Comparison of ENCODE assay signal across 7 cellular contexts in genomic region chr1:165828103-165828558, GRCh38. TPM values are rescaled to one million over a fixed set of nuclear protein-coding genes. Genes with fewer than 3 reads are reported as not detected.
DNase-seq lines count a peak whose midpoint lies in the region; ATAC-seq, FAIRE-seq and TF ChIP-seq lines count a peak whose summit lies in the region.

No MANE protein-coding gene starts in this region.

- peaks cover 32% of the 10 kb centered on the region for H4K20me1 ChIP-seq in GM23338 (replicated peaks; ENCODE audit: insufficient read depth)
- H4K20me1 ChIP-seq in keratinocyte (ENCODE audit: control insufficient read depth, extremely low read depth, insufficient read depth, low read length): peaks cover 4% of the 10 kb centered on the region

- POLR2A ChIA-PET in MCF 10A (lab: Yijun Ruan, JAX): interaction anchor here (0.6 to 5.8 kb wide), 36 partner anchors 9 to 1011 kb away, joined by 3 to 118 read pairs (median 6); partner anchors contain the start of genes ALDH9A1, MGST3, POGK and TMCO1

- peak; percentile 38 for ATAC-seq in GM23338

- H3K27me3 Mint-ChIP-seq in GM23338 (ENCODE audit: insufficient read depth, low read depth, poor library complexity) (peaks cover 19% of the 10 kb centered on the region), MCF 10A (ENCODE audit: insufficient read depth, unreplicated experiment) (no peaks in the 10 kb centered on the region)

- CTCF ChIA-PET in MCF 10A (lab: Yijun Ruan, JAX): interaction anchor here (0.6 to 6.2 kb wide), 24 partner anchors 11 to 452 kb away, joined by 3 to 59 read pairs (median 5); partner anchors contain the start of gene TMCO1

- peak overlapping the region; percentile 93 for H3K9ac ChIP-seq in keratinocyte (ENCODE audit: control insufficient read depth, extremely low read depth, insufficient read depth, low read length)

- H3K27me3 ChIP-seq in GM23338 (ENCODE audit: insufficient read depth): no peaks in the 10 kb centered on the region
- no peaks in the 10 kb centered on the region for H3K27me3 ChIP-seq in keratinocyte (ENCODE audit: control insufficient read depth, extremely low read depth, insufficient read depth, low read length)

- no peaks in the 10 kb centered on the region for H3K36me3 ChIP-seq in GM23338 (ENCODE audit: insufficient read depth)
- peaks cover 1 to 2% of the 10 kb centered on the region in 2 experiments for H3K36me3 ChIP-seq in keratinocyte (ENCODE audit: control insufficient read depth in 2 of 2, extremely low read depth in 1 of 2, insufficient read depth in 2 of 2, low read length in 2 of 2)

- H3K9me1 ChIP-seq in keratinocyte (ENCODE audit: control insufficient read depth, extremely low read depth, insufficient read depth, low read length): no peaks in the 10 kb centered on the region

- peak overlapping the region; percentile 99 for H3K27ac Mint-ChIP-seq in GM23338
- peak overlapping the region; percentile 90 for H3K27ac Mint-ChIP-seq in MCF 10A (ENCODE audit: low read depth, unreplicated experiment)

- 0 out of 2 replicates have a peak, but pooled peaks cover 7% of the 10 kb centered on the region for H3K9me2 ChIP-seq in GM23338 (ENCODE audit: insufficient read depth)

- peak overlapping the region; percentile 99 for H3K4me3 Mint-ChIP-seq in GM23338
- H3K4me3 Mint-ChIP-seq in MCF 10A (ENCODE audit: unreplicated experiment): peak overlapping the region; percentile 96

- no peaks in the 10 kb centered on the region for H3F3A ChIP-seq in GM23338 (replicated peaks; ENCODE audit: low read depth)

- H3K36me3 Mint-ChIP-seq in GM23338 (ENCODE audit: low read depth) (peaks cover 26% of the 10 kb centered on the region), MCF 10A (ENCODE audit: insufficient read depth, unreplicated experiment) (peaks cover 6% of the 10 kb centered on the region)

- H3K4me1 ChIP-seq in GM23338 (ENCODE audit: insufficient read depth) (peaks cover 39% of the 10 kb centered on the region), keratinocyte (ENCODE audit: control insufficient read depth, extremely low read depth, insufficient read depth, low read length) (peaks cover 8% of the 10 kb centered on the region)

- H3K4me3 ChIP-seq in GM12875 (ENCODE audit: low read depth, low read length): peak overlapping the region; percentile 99
- peak overlapping the region; percentile 87 for H3K4me3 ChIP-seq in GM23338
- peak overlapping the region; percentile 81 to 96 (median 95) for H3K4me3 ChIP-seq in keratinocyte (ENCODE audit: control insufficient read depth in 2 of 3, extremely low read depth in 1 of 3, insufficient read depth in 2 of 3, low read depth in 1 of 3, low read length in 3 of 3)

- no TSS peak for BruUV-seq in MCF 10A (replicated peaks; lab: Mats Ljungman, UMichigan)

- dilution Hi-C loops in keratinocyte (cut with MboI; ENCODE audit: extremely low pct_ligation_motif_present, low sequenced_read_pairs): no loop called here

- H3K79me2 ChIP-seq in GM23338 (replicated peaks; ENCODE audit: insufficient read depth) (peaks cover 51% of the 10 kb centered on the region), keratinocyte (ENCODE audit: control insufficient read depth, insufficient read depth, low read length) (peaks cover 51% of the 10 kb centered on the region)

- peak overlapping the region; percentile 80 for H3K4me2 ChIP-seq in GM23338
- peak overlapping the region; percentile 99 for H3K4me2 ChIP-seq in keratinocyte (ENCODE audit: control insufficient read depth, extremely low read depth, insufficient read depth, low read depth, low read length)

- 0 out of 2 replicates have a peak overlapping the region, but pooled peaks have one; percentile 23 for H2AFZ ChIP-seq in GM23338
- peak overlapping the region; percentile 66 for H2AFZ ChIP-seq in keratinocyte (ENCODE audit: control insufficient read depth, low read length)

- no peak for TF ChIP-seq CTCF in GM12875 (IDR thresholded peaks at IDR 0.05; ENCODE audit: borderline replicate concordance, insufficient read depth, low read depth, low read length)
- no peak for TF ChIP-seq CTCF in GM23338 (conservative IDR thresholded peaks at IDR 0.05; ENCODE audit: low read depth in 2 of 2)
- no peak for TF ChIP-seq CTCF in MCF 10A (IDR thresholded peaks at IDR 0.05; ENCODE audit: unreplicated experiment)
- no peak for TF ChIP-seq CTCF in keratinocyte (optimal IDR thresholded peaks at IDR 0.05 in 1 of 3, IDR thresholded peaks at IDR 0.05 in 1 of 3, conservative IDR thresholded peaks at IDR 0.05 in 1 of 3; ENCODE audit: extremely low read depth in 1 of 3, insufficient read depth in 2 of 3, low read length in 3 of 3)

- no peak for FAIRE-seq in keratinocyte (lab: Jason Lieb, UNC)

- H3K9me3 Mint-ChIP-seq in GM23338 (peaks cover 3% of the 10 kb centered on the region; the same call in 2 of the 3 replicates), MCF 10A (ENCODE audit: unreplicated experiment) (no peaks in the 10 kb centered on the region)

- no peaks in the 10 kb centered on the region for H3K9me3 ChIP-seq in keratinocyte (ENCODE audit: control insufficient read depth, low read depth, low read length)

- H3K4me1 Mint-ChIP-seq in GM23338 (peaks cover 33% of the 10 kb centered on the region), MCF 10A (ENCODE audit: insufficient read depth, unreplicated experiment) (peaks cover 31% of the 10 kb centered on the region)

- H3K27ac ChIP-seq in GM23338 (ENCODE audit: low read depth) (peak overlapping the region; percentile 97), keratinocyte (ENCODE audit: control insufficient read depth, insufficient read depth, low read length) (peak overlapping the region; percentile 95)

- intact Hi-C loops in MCF 10A (cut with micrococcal nuclease): loop anchor here (1.0 to 5.0 kb wide), 6 partner anchors 23 to 226 kb away; partner anchors contain the start of gene MGST3

- DNase-seq in GM23338 (ENCODE audit: low spot score): peak; percentile 54
- peak; percentile 49 to 52 for DNase-seq in Kasumi-1 (lab: John Stamatoyannopoulos, UW)
- peak; percentile 1 for DNase-seq in T-helper 9 cell
- peak; percentile 64 for DNase-seq in MCF 10A (ENCODE audit: unreplicated experiment)
- no peak for DNase-seq in keratinocyte (ENCODE audit: low read depth, low spot score)
- peak; percentile 32 to 37 for DNase-seq in stimulated activated CD4-positive, alpha-beta T cell treated with anti-CD3 and anti-CD28 coated beads, Interleukin-15, amount 100 ng/mL, for 48 hours (ENCODE audit: low read depth in 2 of 2)

TF ChIP-seq in GM23338, 12 proteins besides CTCF, POLR2A, EP300 and RAD21 (continues in another document):
- TF ChIP-seq, protein P1, sequence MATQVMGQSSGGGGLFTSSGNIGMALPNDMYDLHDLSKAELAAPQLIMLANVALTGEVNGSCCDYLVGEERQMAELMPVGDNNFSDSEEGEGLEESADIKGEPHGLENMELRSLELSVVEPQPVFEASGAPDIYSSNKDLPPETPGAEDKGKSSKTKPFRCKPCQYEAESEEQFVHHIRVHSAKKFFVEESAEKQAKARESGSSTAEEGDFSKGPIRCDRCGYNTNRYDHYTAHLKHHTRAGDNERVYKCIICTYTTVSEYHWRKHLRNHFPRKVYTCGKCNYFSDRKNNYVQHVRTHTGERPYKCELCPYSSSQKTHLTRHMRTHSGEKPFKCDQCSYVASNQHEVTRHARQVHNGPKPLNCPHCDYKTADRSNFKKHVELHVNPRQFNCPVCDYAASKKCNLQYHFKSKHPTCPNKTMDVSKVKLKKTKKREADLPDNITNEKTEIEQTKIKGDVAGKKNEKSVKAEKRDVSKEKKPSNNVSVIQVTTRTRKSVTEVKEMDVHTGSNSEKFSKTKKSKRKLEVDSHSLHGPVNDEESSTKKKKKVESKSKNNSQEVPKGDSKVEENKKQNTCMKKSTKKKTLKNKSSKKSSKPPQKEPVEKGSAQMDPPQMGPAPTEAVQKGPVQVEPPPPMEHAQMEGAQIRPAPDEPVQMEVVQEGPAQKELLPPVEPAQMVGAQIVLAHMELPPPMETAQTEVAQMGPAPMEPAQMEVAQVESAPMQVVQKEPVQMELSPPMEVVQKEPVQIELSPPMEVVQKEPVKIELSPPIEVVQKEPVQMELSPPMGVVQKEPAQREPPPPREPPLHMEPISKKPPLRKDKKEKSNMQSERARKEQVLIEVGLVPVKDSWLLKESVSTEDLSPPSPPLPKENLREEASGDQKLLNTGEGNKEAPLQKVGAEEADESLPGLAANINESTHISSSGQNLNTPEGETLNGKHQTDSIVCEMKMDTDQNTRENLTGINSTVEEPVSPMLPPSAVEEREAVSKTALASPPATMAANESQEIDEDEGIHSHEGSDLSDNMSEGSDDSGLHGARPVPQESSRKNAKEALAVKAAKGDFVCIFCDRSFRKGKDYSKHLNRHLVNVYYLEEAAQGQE (IDR thresholded peaks at IDR 0.05; ENCODE audit: unreplicated experiment): no peak
- TF ChIP-seq JUNB (IDR thresholded peaks at IDR 0.05; ENCODE audit: unreplicated experiment) (no peak), NANOG (IDR thresholded peaks at IDR 0.05; ENCODE audit: borderline replicate concordance) (no peak), CREB1 (CRISPR knock-in tag; IDR thresholded peaks at IDR 0.05; ENCODE audit: low read depth) (no peak), ZNF331 (CRISPR knock-in tag; IDR thresholded peaks at IDR 0.05; ENCODE audit: low read depth) (no peak), ZNF114 (CRISPR knock-in tag; IDR thresholded peaks at IDR 0.05) (no peak)

RNA-seq across cellular contexts. Expression of gene UCK2, which starts 0.7 kb away (rescaled TPM):
- 141 and 149 TPM in 2 replicates for total RNA-seq in GM23338 (2014; rRNA removed; shearing (Covaris generic))
- polyA plus RNA-seq in GM23338 (2016; fragmentation: Nextera tagmentation; extraction: Ambion mirVana) (101 and 104 TPM in 2 replicates), keratinocyte (63.0 to 88.7 TPM (median 71.9 TPM) in 3 replicates)
- 108 and 144 TPM in 2 replicates for total RNA-seq in MCF 10A (2022)
- polyA plus RNA-seq in keratinocyte (2011; ENCODE audit: low read depth): 16.5 TPM
- 59.6 and 60.6 TPM in 2 replicates for polyA plus RNA-seq in keratinocyte (2011; cell fraction: cytosol; rRNA removed)
- 68.1 and 69.6 TPM in 2 replicates for polyA plus RNA-seq in keratinocyte (2011; cell fraction: nucleus; rRNA removed)
- 35.8 and 65.3 TPM in 2 replicates for polyA plus RNA-seq in keratinocyte (2012; ENCODE audit: low replicate concordance)
- 71.9 to 91.6 TPM (median 85.6 TPM) in 3 replicates for polyA minus RNA-seq in keratinocyte
- polyA minus RNA-seq in keratinocyte (2011; cell fraction: cytosol; rRNA and poly(A)+ RNA removed): 65.2 TPM
- 40.6 and 53.1 TPM in 2 replicates for polyA minus RNA-seq in keratinocyte (2011; cell fraction: nucleus; rRNA and poly(A)+ RNA removed)

RNA-seq across cellular contexts. Expression of gene TMCO1, which starts 59.5 kb away (rescaled TPM):
- total RNA-seq in GM23338 (2014; rRNA removed; shearing (Covaris generic)): 38.3 and 45.2 TPM in 2 replicates
- polyA plus RNA-seq in GM23338 (2016; fragmentation: Nextera tagmentation; extraction: Ambion mirVana) (116 and 128 TPM in 2 replicates), keratinocyte (120 to 172 TPM (median 158 TPM) in 3 replicates)
- total RNA-seq in MCF 10A (2022): 158 and 202 TPM in 2 replicates
- 294 TPM for polyA plus RNA-seq in keratinocyte (2011; ENCODE audit: low read depth)
- polyA plus RNA-seq in keratinocyte (2011; cell fraction: cytosol; rRNA removed): 64.6 and 130 TPM in 2 replicates
- 141 and 189 TPM in 2 replicates for polyA plus RNA-seq in keratinocyte (2011; cell fraction: nucleus; rRNA removed)
- 76.8 and 111 TPM in 2 replicates for polyA plus RNA-seq in keratinocyte (2012; ENCODE audit: low replicate concordance)
- 81.7 to 114 TPM (median 90.4 TPM) in 3 replicates for polyA minus RNA-seq in keratinocyte
- 79.2 TPM for polyA minus RNA-seq in keratinocyte (2011; cell fraction: cytosol; rRNA and poly(A)+ RNA removed)
- polyA minus RNA-seq in keratinocyte (2011; cell fraction: nucleus; rRNA and poly(A)+ RNA removed): 48.7 and 76.9 TPM in 2 replicates
